In genomic region chr12:100554608-100555077, GRCh38 we compare ENCODE assay signal across 8 cellular contexts. TPM values are rescaled to one million over a fixed set of nuclear protein-coding genes. Genes with fewer than 3 reads are reported as not detected.
DNase-seq lines count a peak whose midpoint lies in the region; ATAC-seq and TF ChIP-seq lines count a peak whose summit lies in the region.

No MANE protein-coding gene starts in this region.

- H2AFZ ChIP-seq in Karpas-422 (ENCODE audit: low read length) (no peak overlapping the region), OCI-LY1 (ENCODE audit: low read length) (no peak overlapping the region)

- no peak overlapping the region for H3K4me2 ChIP-seq in Karpas-422 (ENCODE audit: low read depth, low read length, poor library complexity, severe bottlenecking)
- no peak overlapping the region for H3K4me2 ChIP-seq in OCI-LY1 (ENCODE audit: low read length)

- no peak overlapping the region for H3K27ac ChIP-seq in Karpas-422 (ENCODE audit: low read length)
- no peak overlapping the region for H3K27ac ChIP-seq in OCI-LY1 (ENCODE audit: low read depth, low read length, poor library complexity, severe bottlenecking)
- H3K27ac ChIP-seq in right lobe of liver, result peak overlapping the region; percentile 13 to 48 (median 39)

- no peaks in the 10 kb centered on the region for H3K9me3 Mint-ChIP-seq in stimulated activated effector memory CD8-positive, alpha-beta T cell treated with anti-CD3 and anti-CD28 coated beads, Interleukin-12 subunit alpha, Interleukin-12 subunit beta, amount 100 ng/mL, for 72 hours

- H3K36me3 ChIP-seq in Karpas-422 (ENCODE audit: insufficient read depth, low read length), result no peaks in the 10 kb centered on the region
- H3K36me3 ChIP-seq in OCI-LY1 (ENCODE audit: insufficient read depth, low read length), result no peaks in the 10 kb centered on the region
- peaks cover 0 to 32% (median 9%) of the 10 kb centered on the region in 4 donors for H3K36me3 ChIP-seq in right lobe of liver

- H3K4me1 ChIP-seq in Karpas-422 (ENCODE audit: low read length) (peaks cover 4% of the 10 kb centered on the region; the same call in 1 of the 2 replicates), OCI-LY1 (ENCODE audit: insufficient read depth, low read length, severe bottlenecking) (no peaks in the 10 kb centered on the region), right lobe of liver (peaks cover 0 to 65% (median 8%) of the 10 kb centered on the region in 4 donors)

- H3K9ac ChIP-seq in Karpas-422 (ENCODE audit: low read length) (no peak overlapping the region), OCI-LY1 (ENCODE audit: low read length) (no peak overlapping the region)

- intact Hi-C loops in right lobe of liver (cut with DNase I), result loop anchor here in 1 of 2 donors (5.0 kb wide), 1 partner anchor 162 kb away; no protein-coding TSS in a partner anchor

- ATAC-seq in right lobe of liver (peak; percentile 76 to 89 (median 81)), HG02678 (IDR thresholded peaks at IDR 0.05; ENCODE audit: unreplicated experiment) (no peak)
- no peak for ATAC-seq in stimulated activated effector memory CD8-positive, alpha-beta T cell treated with anti-CD3 and anti-CD28 coated beads, Interleukin-12 subunit alpha, Interleukin-12 subunit beta, amount 100 ng/mL, for 72 hours

- H3K27me3 ChIP-seq in Karpas-422 (ENCODE audit: low read length) (no peaks in the 10 kb centered on the region), OCI-LY1 (ENCODE audit: insufficient read depth, low read length) (no peaks in the 10 kb centered on the region; the same call in 1 of the 2 replicates), right lobe of liver (no peaks in the 10 kb centered on the region)

- H3K27ac Mint-ChIP-seq in stimulated activated effector memory CD8-positive, alpha-beta T cell treated with anti-CD3 and anti-CD28 coated beads, Interleukin-12 subunit alpha, Interleukin-12 subunit beta, amount 100 ng/mL, for 72 hours, result no peak overlapping the region

- 0% methylated on average over 1 of the region's 1 CpG for WGBS in right lobe of liver (ENCODE audit: insufficient coverage, low coverage, low lambda C conversion rate, missing lambda C conversion rate)

- no peaks in the 10 kb centered on the region for H3K9me2 ChIP-seq in Karpas-422 (replicated peaks; ENCODE audit: insufficient read depth, low read length)
- H3K9me2 ChIP-seq in OCI-LY1 (ENCODE audit: low read depth, low read length), result no peaks in the 10 kb centered on the region

- no peaks in the 10 kb centered on the region for H3K4me1 Mint-ChIP-seq in stimulated activated effector memory CD8-positive, alpha-beta T cell treated with anti-CD3 and anti-CD28 coated beads, Interleukin-12 subunit alpha, Interleukin-12 subunit beta, amount 100 ng/mL, for 72 hours

- TF ChIP-seq CTCF in OCI-LY1 (IDR thresholded peaks at IDR 0.05; ENCODE audit: low read length), result peak; percentile 60
- peak; percentile 87 to 98 (median 92) for TF ChIP-seq CTCF in right lobe of liver (IDR thresholded peaks at IDR 0.05)

- H3K36me3 Mint-ChIP-seq in stimulated activated effector memory CD8-positive, alpha-beta T cell treated with anti-CD3 and anti-CD28 coated beads, Interleukin-12 subunit alpha, Interleukin-12 subunit beta, amount 100 ng/mL, for 72 hours, result no peaks in the 10 kb centered on the region

- H3K4me3 Mint-ChIP-seq in stimulated activated effector memory CD8-positive, alpha-beta T cell treated with anti-CD3 and anti-CD28 coated beads, Interleukin-12 subunit alpha, Interleukin-12 subunit beta, amount 100 ng/mL, for 72 hours, result no peak overlapping the region

- DNase-seq in DMS53 treated with DMSO at 0.1 percent for 48 hours (lab: John Stamatoyannopoulos, UW; ENCODE audit: unreplicated experiment), result peak; percentile 93
- peak; percentile 82 for DNase-seq in Karpas-422
- peak; percentile 96 for DNase-seq in dedifferentiated amniotic fluid mesenchymal stem cell (ENCODE audit: extremely low spot score)
- no peak for DNase-seq in right lobe of liver
- no peak for DNase-seq in COLO668 (lab: John Stamatoyannopoulos, UW; ENCODE audit: unreplicated experiment)
- DNase-seq in stimulated activated effector memory CD8-positive, alpha-beta T cell treated with anti-CD3 and anti-CD28 coated beads, Interleukin-12 subunit alpha, Interleukin-12 subunit beta, amount 100 ng/mL, for 72 hours (ENCODE audit: low spot score in 2 of 2), result no peak

- H3K4me3 ChIP-seq in Karpas-422 (ENCODE audit: low read length) (no peak overlapping the region), OCI-LY1 (ENCODE audit: low read depth, low read length, poor library complexity, severe bottlenecking) (no peak overlapping the region), right lobe of liver (no peak overlapping the region)

- TF ChIP-seq POLR2A in right lobe of liver (IDR thresholded peaks at IDR 0.05), result no peak

- H3K79me2 ChIP-seq in Karpas-422 (ENCODE audit: low read length), result no peaks in the 10 kb centered on the region
- H3K79me2 ChIP-seq in OCI-LY1 (ENCODE audit: insufficient read depth, low read length), result no peaks in the 10 kb centered on the region

- no peaks in the 10 kb centered on the region for H4K20me1 ChIP-seq in Karpas-422 (ENCODE audit: insufficient read depth, low read depth, low read length)
- H4K20me1 ChIP-seq in OCI-LY1 (ENCODE audit: insufficient read depth, low read length), result no peaks in the 10 kb centered on the region

- H3K9me3 ChIP-seq in Karpas-422 (ENCODE audit: low read length) (no peaks in the 10 kb centered on the region), OCI-LY1 (ENCODE audit: low read length) (no peaks in the 10 kb centered on the region), right lobe of liver (no peaks in the 10 kb centered on the region)

- no peaks in the 10 kb centered on the region for H3F3A ChIP-seq in OCI-LY1 (ENCODE audit: insufficient read depth, low read length)

RNA-seq across cellular contexts. Expression of gene GAS2L3, which starts 18.8 kb away (rescaled TPM):
- 1.4 and 5.7 TPM in 2 replicates for total RNA-seq in Karpas-422 (2014; rRNA removed; shearing (Covaris generic); ENCODE audit: low replicate concordance)
- 1 to 10 TPM; 1.2 to 9.4 (median 2.8) TPM for total RNA-seq in right lobe of liver

Comparison
In these comparisons a context has a peak if more than half of its experiments do, and no peak if none do; other contexts are left out.
1. DNase-seq: peak in DMS53 treated with DMSO at 0.1 percent for 48 hours (single experiment), Karpas-422 (single experiment) and dedifferentiated amniotic fluid mesenchymal stem cell (single experiment); none in right lobe of liver (0 of 3), COLO668 (single experiment) and stimulated activated effector memory CD8-positive, alpha-beta T cell treated with anti-CD3 and anti-CD28 coated beads, Interleukin-12 subunit alpha, Interleukin-12 subunit beta, amount 100 ng/mL, for 72 hours (0 of 2).
2. H3K27ac ChIP-seq: peak in right lobe of liver (3 of 3); none in Karpas-422 (single experiment) and OCI-LY1 (single experiment).
3. ATAC-seq: peak in right lobe of liver (4 of 4); none in HG02678 (single experiment) and stimulated activated effector memory CD8-positive, alpha-beta T cell treated with anti-CD3 and anti-CD28 coated beads, Interleukin-12 subunit alpha, Interleukin-12 subunit beta, amount 100 ng/mL, for 72 hours (single experiment).